ENCODE assay signal across 26 cellular contexts in genomic region chr7:53988376-53988775, GRCh38.
"Had no signal": no experiment of that assay in that cellular context is flagged by ENCODE, and none has a peak within 500 bp of the region (broad histone marks: within the 10 kb centered on the region; RNA-seq: fewer than 3 reads in every experiment).

No MANE protein-coding gene starts in this region.

- H3K9me3 ChIP-seq: esophagus squamous epithelium, gastrocnemius medialis, lower lobe of right lung had no signal

- ATAC-seq: effector memory CD8-positive, alpha-beta T cell; esophagus mucosa; gastrocnemius medialis; heart right ventricle; left cardiac atrium; left lung; left ventricle myocardium superior; lower lobe of right lung; mucosa of descending colon; naive thymus-derived CD8-positive, alpha-beta T cell had no signal

- H3K27me3 ChIP-seq: esophagus squamous epithelium, gastrocnemius medialis, heart right ventricle, left lung had no signal

- H3K27ac ChIP-seq: epithelial cell of prostate, esophagus squamous epithelium, gastrocnemius medialis, heart right ventricle, left lung, lower lobe of right lung had no signal

- H3K4me3 ChIP-seq: esophagus squamous epithelium, gastrocnemius medialis, heart right ventricle, left lung, lower lobe of right lung, mucosa of descending colon had no signal

- H3K36me3 ChIP-seq: esophagus squamous epithelium, gastrocnemius medialis, heart right ventricle, left lung, lower lobe of right lung had no signal

- H3K4me1 ChIP-seq: esophagus squamous epithelium, gastrocnemius medialis, heart right ventricle, left lung, lower lobe of right lung had no signal

- DNase-seq: cortex of kidney; effector CD8-positive, alpha-beta T cell; effector memory CD8-positive, alpha-beta T cell; endodermal cell; erythroblast; esophagus squamous epithelium; foreskin fibroblast; foreskin melanocyte; gastrocnemius medialis; glutamatergic neuron; head of caudate nucleus; heart right ventricle; hippocampal formation; left cardiac atrium; left lung; left ventricle myocardium superior; lower lobe of right lung; mesenchymal stem cell; mucosa of descending colon; naive B cell; naive thymus-derived CD8-positive, alpha-beta T cell had no signal

- FAIRE-seq: endometrium, islet of Langerhans, keratinocyte had no signal
